Comparison of ENCODE assay signal across 8 cellular contexts in the genomic region with DNA sequence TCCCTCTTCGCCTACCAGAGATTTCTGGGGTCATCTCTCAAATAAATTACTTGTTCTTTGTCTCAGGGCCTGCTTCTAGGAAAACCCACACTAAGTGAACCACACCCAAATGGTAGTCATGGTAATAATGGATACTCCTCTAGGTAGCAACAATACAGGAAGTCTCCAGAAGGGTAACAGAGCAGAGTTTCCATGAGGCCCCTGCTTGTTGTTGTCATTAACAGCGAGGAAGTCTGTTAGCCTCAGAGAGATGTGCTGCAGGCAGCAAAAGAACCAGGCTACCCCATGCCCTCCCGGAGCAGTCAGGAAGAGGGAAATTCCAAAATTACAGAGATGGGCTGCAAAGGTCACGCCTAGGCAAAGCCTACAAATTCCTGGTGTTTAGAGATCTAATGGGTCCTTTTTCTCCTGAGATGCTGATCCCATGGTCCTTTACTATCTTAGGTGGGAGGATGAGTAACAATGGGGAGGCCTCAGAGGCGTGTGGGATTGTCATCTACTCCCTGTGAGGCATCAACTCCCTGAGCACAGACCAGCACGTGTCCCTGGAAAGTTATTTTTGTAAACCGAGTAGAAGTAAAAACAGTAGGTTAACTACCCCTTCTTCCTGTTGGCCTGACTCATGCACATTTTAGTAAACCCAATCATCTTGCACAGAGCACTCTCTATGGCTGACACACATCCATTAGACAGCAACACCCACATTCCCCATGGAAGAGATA. TPM values are rescaled to one million over a fixed set of nuclear protein-coding genes. Genes with fewer than 3 reads are reported as not detected.
DNase-seq lines count a peak whose midpoint lies in the region; ATAC-seq and TF ChIP-seq lines count a peak whose summit lies in the region.

No MANE protein-coding gene starts in this region.

- no peak for ATAC-seq in HG02884 (IDR thresholded peaks at IDR 0.05; ENCODE audit: unreplicated experiment)
- no peak for ATAC-seq in HG02852 (IDR thresholded peaks at IDR 0.05; ENCODE audit: unreplicated experiment)
- no peak for ATAC-seq in GM18502 (IDR thresholded peaks at IDR 0.05; ENCODE audit: poor library complexity, unreplicated experiment)
- ATAC-seq in HG02588 (IDR thresholded peaks at IDR 0.05; ENCODE audit: unreplicated experiment), result no peak

- H3K4me3 ChIP-seq in AG09309 (ENCODE audit: control insufficient read depth, low read depth, low read length) (no peak overlapping the region), kidney epithelial cell (ENCODE audit: low read depth, low read length) (no peak overlapping the region)

- no peaks in the 10 kb centered on the region for H3K27me3 ChIP-seq in kidney epithelial cell (ENCODE audit: control insufficient read depth, insufficient read depth, low read length)

- no peak for TF ChIP-seq CTCF in AG09309 (IDR thresholded peaks at IDR 0.05; ENCODE audit: control insufficient read depth, insufficient read depth, low read depth, low read length, missing control alignments)
- TF ChIP-seq CTCF in kidney epithelial cell (IDR thresholded peaks at IDR 0.05; ENCODE audit: insufficient read depth, low read length, poor library complexity, severe bottlenecking), result no peak

- H3K36me3 ChIP-seq in kidney epithelial cell (ENCODE audit: control insufficient read depth, insufficient read depth, low read length), result no peaks in the 10 kb centered on the region

- DNase-seq in AG09309 (ENCODE audit: low read depth) (peak; percentile 66), LHCN-M2 (ENCODE audit: low read depth) (peak; percentile 88), kidney epithelial cell (ENCODE audit: low read depth) (peak; percentile 85)
- DNase-seq in activated T-cell treated with anti-CD3 and anti-CD28 coated beads, Interleukin-2, amount 50 U/mL, for 1 hour, result peak; percentile 50

RNA-seq across cellular contexts. Expression of gene ISM1, which starts 10.1 kb away (rescaled TPM):
- total RNA-seq in LHCN-M2 (2014; rRNA removed), result 0.06 and 0.11 TPM in 2 replicates
- polyA plus RNA-seq in LHCN-M2 (2012), result 0.04 TPM
- 0.27 TPM in 1 of 2 replicates, not detected in the other for total RNA-seq in kidney epithelial cell
